ENCODE assay signal across 8 cellular contexts in genomic region chr7:22110227-22110839, GRCh38.
DNase-seq lines count a peak whose midpoint lies in the region; ATAC-seq and FAIRE-seq lines count a peak whose summit lies in the region.

No MANE protein-coding gene starts in this region.

- peaks cover 29% of the 10 kb centered on the region for H3K27me3 Mint-ChIP-seq in activated CD8-positive, alpha-beta memory T cell treated with anti-CD3 and anti-CD28 coated beads, Interleukin-2, amount 10 ng/mL, durations not matched to agents 7 days and 5 days

- H3K36me3 Mint-ChIP-seq in activated CD8-positive, alpha-beta memory T cell treated with anti-CD3 and anti-CD28 coated beads, Interleukin-2, amount 10 ng/mL, durations not matched to agents 7 days and 5 days: no peaks in the 10 kb centered on the region

- DNase-seq in C1 segment of cervical spinal cord (lab: John Stamatoyannopoulos, UW): peak in 13 of 14 donors; percentile 10 to 90 (median 74)
- peak; percentile 80 for DNase-seq in HTR-8/SVneo (ENCODE audit: insufficient read length, low spot score)
- peak; percentile 40 for DNase-seq in NOMO-1 treated with dmso at 0.1 percent for 144 hours (lab: John Stamatoyannopoulos, UW; ENCODE audit: unreplicated experiment)
- peak; percentile 77 for DNase-seq in activated CD8-positive, alpha-beta memory T cell treated with anti-CD3 and anti-CD28 coated beads, Interleukin-2, amount 10 ng/mL, durations not matched to agents 7 days and 5 days
- peak; percentile 90 for DNase-seq in middle frontal gyrus (ENCODE audit: extremely low spot score, low spot score)
- DNase-seq in stimulated activated CD8-positive, alpha-beta memory T cell treated with anti-CD3 and anti-CD28 coated beads, Interleukin-7, amount 100 ng/mL, for 24 hours (ENCODE audit: low read depth): peak; percentile 16

- no peak overlapping the region for H3K27ac Mint-ChIP-seq in activated CD8-positive, alpha-beta memory T cell treated with anti-CD3 and anti-CD28 coated beads, Interleukin-2, amount 10 ng/mL, durations not matched to agents 7 days and 5 days

- CTCF ChIA-PET in activated CD8-positive, alpha-beta memory T cell treated with anti-CD3 and anti-CD28 coated beads, Interleukin-2, amount 10 ng/mL, durations not matched to agents 7 days and 5 days (lab: Charles Lee): interaction anchor here (0.7 to 6.0 kb wide), 42 partner anchors 8 to 945 kb away, joined by 3 to 46 read pairs (median 4); partner anchors contain the start of gene STEAP1B

- peak; percentile 85 for ATAC-seq in GM19351 (IDR thresholded peaks at IDR 0.05; ENCODE audit: unreplicated experiment)
- peak; percentile 91 for ATAC-seq in activated CD8-positive, alpha-beta memory T cell treated with anti-CD3 and anti-CD28 coated beads, Interleukin-2, amount 10 ng/mL, durations not matched to agents 7 days and 5 days

- H3K9me3 Mint-ChIP-seq in activated CD8-positive, alpha-beta memory T cell treated with anti-CD3 and anti-CD28 coated beads, Interleukin-2, amount 10 ng/mL, durations not matched to agents 7 days and 5 days (ENCODE audit: low read depth): no peaks in the 10 kb centered on the region

- FAIRE-seq in HTR-8/SVneo (lab: Jason Lieb, UNC) (peak; percentile 96), endometrium (lab: Jason Lieb, UNC) (peak; percentile 78)

- no peak overlapping the region for H3K4me3 Mint-ChIP-seq in activated CD8-positive, alpha-beta memory T cell treated with anti-CD3 and anti-CD28 coated beads, Interleukin-2, amount 10 ng/mL, durations not matched to agents 7 days and 5 days

- H3K4me1 Mint-ChIP-seq in activated CD8-positive, alpha-beta memory T cell treated with anti-CD3 and anti-CD28 coated beads, Interleukin-2, amount 10 ng/mL, durations not matched to agents 7 days and 5 days: peaks cover 6% of the 10 kb centered on the region

Comparison
In these comparisons a context has a peak if more than half of its experiments do, and no peak if none do; other contexts are left out.
1. Peak in every context shown above with its lines: DNase-seq and ATAC-seq.
2. DNase-seq: peak in every context shown above with its lines; median percentile 90 in middle frontal gyrus; 80 in HTR-8/SVneo; 77 in activated CD8-positive, alpha-beta memory T cell treated with anti-CD3 and anti-CD28 coated beads, Interleukin-2, amount 10 ng/mL, durations not matched to agents 7 days and 5 days; 74 in C1 segment of cervical spinal cord; 40 in NOMO-1 treated with dmso at 0.1 percent for 144 hours; 16 in stimulated activated CD8-positive, alpha-beta memory T cell treated with anti-CD3 and anti-CD28 coated beads, Interleukin-7, amount 100 ng/mL, for 24 hours.